In the genomic region with DNA sequence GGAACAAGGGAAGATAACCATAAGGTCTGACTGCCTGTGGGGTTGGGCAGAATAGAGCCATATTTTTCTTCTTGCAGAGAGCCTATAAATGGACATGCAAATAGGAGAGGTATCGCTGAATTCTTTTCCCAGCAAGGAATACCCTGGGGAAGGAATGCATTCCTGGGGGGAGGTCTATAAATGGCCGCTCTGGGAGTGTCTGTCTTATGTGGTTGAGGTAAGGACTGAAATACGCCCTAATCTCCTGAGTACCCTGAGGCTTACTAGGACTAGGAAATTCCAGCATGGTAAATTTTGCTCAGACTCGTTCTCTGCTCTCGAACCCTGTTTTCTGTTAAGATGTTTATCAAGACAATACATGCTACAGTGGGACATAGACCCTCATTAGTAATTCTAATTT, we compare ENCODE assay signal across 3 cellular contexts. TPM values are rescaled to one million over a fixed set of nuclear protein-coding genes. Genes with fewer than 3 reads are reported as not detected.
"Had no signal": no experiment of that assay in that cellular context is flagged by ENCODE, and none has a peak within 500 bp of the region (broad histone marks: within the 10 kb centered on the region; RNA-seq: fewer than 3 reads in every experiment).

No MANE protein-coding gene starts in this region.

RNA-seq across cellular contexts. Expression of a gene that starts 6.1 kb away (rescaled TPM):
- total RNA-seq: HFFc6, HT1080 had no signal
- polyA plus RNA-seq: IgD-negative memory B cell had no signal
